Comparison of ENCODE assay signal across 8 cellular contexts in the genomic region with DNA sequence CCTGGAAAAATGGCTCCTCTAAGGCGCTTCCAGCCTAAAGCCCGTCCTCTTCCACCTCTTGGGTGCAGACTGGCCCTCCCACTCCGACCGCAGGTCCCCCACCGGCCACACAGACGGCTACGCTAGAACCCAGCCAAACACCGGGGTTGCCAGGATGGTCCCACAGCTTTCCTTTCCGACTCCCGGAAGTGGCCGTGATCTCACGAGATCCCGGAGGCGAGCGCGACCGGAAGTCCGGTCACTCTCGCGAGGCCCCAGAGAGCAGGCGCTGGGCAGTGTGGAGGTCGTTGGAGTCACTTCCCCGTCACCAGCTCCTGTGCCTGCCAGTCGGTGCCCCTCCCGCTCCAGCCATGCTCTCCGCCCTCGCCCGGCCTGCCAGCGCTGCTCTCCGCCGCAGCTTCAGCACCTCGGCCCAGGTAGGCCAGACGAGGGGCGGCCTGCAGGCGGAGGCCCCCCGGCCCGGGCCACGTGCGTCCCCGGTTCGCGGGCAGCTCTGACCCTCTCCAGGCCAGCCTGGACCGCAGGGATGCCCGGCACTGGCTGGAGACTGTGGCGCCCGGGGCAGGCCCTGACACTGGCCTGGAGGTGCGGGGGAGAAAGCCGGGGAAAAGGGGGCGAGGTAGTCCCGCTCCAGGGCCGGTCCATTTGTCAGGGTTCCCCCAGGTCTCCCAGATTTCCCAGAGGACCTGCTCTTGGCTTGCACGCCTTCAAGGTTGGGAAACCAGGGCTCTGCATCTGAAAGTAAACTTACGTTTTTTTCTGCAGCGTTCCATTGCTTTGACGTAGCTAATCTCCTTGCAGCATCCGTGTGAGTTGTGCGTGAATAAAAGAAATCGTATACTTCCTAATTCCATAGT. TPM values are rescaled to one million over a fixed set of nuclear protein-coding genes. Genes with fewer than 3 reads are reported as not detected.
DNase-seq lines count a peak whose midpoint lies in the region; ATAC-seq, FAIRE-seq and TF ChIP-seq lines count a peak whose summit lies in the region.

A gene with protein sequence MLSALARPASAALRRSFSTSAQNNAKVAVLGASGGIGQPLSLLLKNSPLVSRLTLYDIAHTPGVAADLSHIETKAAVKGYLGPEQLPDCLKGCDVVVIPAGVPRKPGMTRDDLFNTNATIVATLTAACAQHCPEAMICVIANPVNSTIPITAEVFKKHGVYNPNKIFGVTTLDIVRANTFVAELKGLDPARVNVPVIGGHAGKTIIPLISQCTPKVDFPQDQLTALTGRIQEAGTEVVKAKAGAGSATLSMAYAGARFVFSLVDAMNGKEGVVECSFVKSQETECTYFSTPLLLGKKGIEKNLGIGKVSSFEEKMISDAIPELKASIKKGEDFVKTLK (plus strand): TSS at position 296 of the 857 bp plus-strand sequence. CDS start 55 bp downstream, at position 351.
A gene with protein sequence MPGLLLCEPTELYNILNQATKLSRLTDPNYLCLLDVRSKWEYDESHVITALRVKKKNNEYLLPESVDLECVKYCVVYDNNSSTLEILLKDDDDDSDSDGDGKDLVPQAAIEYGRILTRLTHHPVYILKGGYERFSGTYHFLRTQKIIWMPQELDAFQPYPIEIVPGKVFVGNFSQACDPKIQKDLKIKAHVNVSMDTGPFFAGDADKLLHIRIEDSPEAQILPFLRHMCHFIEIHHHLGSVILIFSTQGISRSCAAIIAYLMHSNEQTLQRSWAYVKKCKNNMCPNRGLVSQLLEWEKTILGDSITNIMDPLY (minus strand): TSS at position 190 of the 857 bp plus-strand sequence. CDS start 17,477 bp downstream, outside the sequence.

- no peak for FAIRE-seq in H54 (lab: Jason Lieb, UNC)

- no peaks in the 10 kb centered on the region for H3K9me3 Mint-ChIP-seq in natural killer cell

- no peak for TF ChIP-seq CTCF in natural killer cell (IDR thresholded peaks at IDR 0.05)

- intact Hi-C loops in natural killer cell (cut with micrococcal nuclease), result loop anchor here (5.0 to 10.0 kb wide), 2 partner anchors 84 to 267 kb away; no protein-coding TSS in a partner anchor

- peak within 1 kb of the TSS; percentile 92 to 98 for H3K27ac Mint-ChIP-seq in natural killer cell

- peak within 1 kb of the TSS; percentile 96 for H3K4me3 Mint-ChIP-seq in natural killer cell

- H3K4me1 Mint-ChIP-seq in natural killer cell, result peaks cover 31 to 58% of the 10 kb centered on the region in 2 donors

- no peaks in the 10 kb centered on the region for H3K27me3 Mint-ChIP-seq in natural killer cell (ENCODE audit: low read depth in 2 of 2)

- ATAC-seq in natural killer cell, result peak; percentile 90 to 96 (median 93)

- TF ChIP-seq POLR2A in H54 (IDR thresholded peaks at IDR 0.05; ENCODE audit: low read depth, low read length), result peak; percentile 92
- TF ChIP-seq POLR2A in Raji (IDR thresholded peaks at IDR 0.05; ENCODE audit: insufficient read depth, low read depth, low read length), result peak; percentile 96

- H3K36me3 Mint-ChIP-seq in natural killer cell, result no peaks in the 10 kb centered on the region

- DNase-seq in ELR (ENCODE audit: low read depth), result peak; percentile 96
- DNase-seq in H54 (ENCODE audit: insufficient read length, low spot score), result peak; percentile 95
- DNase-seq in LoVo (ENCODE audit: low spot score), result peak; percentile 99
- DNase-seq in activated T-helper 9 cell treated with anti-CD3 and anti-CD28 coated beads, Interleukin-2, amount 50 U/mL, for 16 hours (ENCODE audit: low read depth), result peak; percentile 83
- peak; percentile 93 for DNase-seq in fibroblast of peridontal ligament (ENCODE audit: extremely low read depth)
- peak; percentile 86 for DNase-seq in natural killer cell
- peak; percentile 57 to 85 (median 72) for DNase-seq in stimulated activated naive CD4-positive, alpha-beta T cell (lab: John Stamatoyannopoulos, UW)

RNA-seq across cellular contexts. Expression of the first gene that starts in this region (rescaled TPM):
- total RNA-seq in natural killer cell, result 10 to 100 TPM; 75.9 to 95.0 (median 93.9) TPM

RNA-seq across cellular contexts. Expression of the second gene that starts in this region (rescaled TPM):
- total RNA-seq in natural killer cell, result 10 to 100 TPM; 15.1 to 33.2 (median 18.8) TPM

Comparison
In these comparisons a context has a peak if more than half of its experiments do, and no peak if none do; other contexts are left out.
1. Peak in every context shown above with its lines: DNase-seq and ATAC-seq.